ENCODE assay signal across 7 cellular contexts in genomic region chr1:233790662-233791371, GRCh38.
DNase-seq lines count a peak whose midpoint lies in the region; ATAC-seq and TF ChIP-seq lines count a peak whose summit lies in the region.

No MANE protein-coding gene starts in this region.

- H3K4me2 ChIP-seq in GM23248 (ENCODE audit: unreplicated experiment) = no peak overlapping the region

- 30 to 34% methylated on average over 8 of the region's 8 CpGs for WGBS in GM23248 (ENCODE audit: low coverage in 1 of 2, low lambda C conversion rate in 2 of 2, missing lambda C conversion rate in 2 of 2), 2 experiments

- no peaks in the 10 kb centered on the region for H3K79me2 ChIP-seq in GM23248 (ENCODE audit: insufficient read depth)

- 0 out of 2 replicates have a peak, but pooled peaks cover 3% of the 10 kb centered on the region for H3K27me3 ChIP-seq in GM23248 (replicated peaks; ENCODE audit: insufficient read depth)
- peaks cover 3% of the 10 kb centered on the region; the same call in 1 of the 2 replicates for H3K27me3 ChIP-seq in Panc1 (ENCODE audit: control insufficient read depth, insufficient read depth, low read length)
- H3K27me3 ChIP-seq in right atrium auricular region = no peaks in the 10 kb centered on the region

- intact Hi-C loops in Panc1 (cut with micrococcal nuclease; ENCODE audit: unreplicated experiment) = loop anchor here (2.0 to 10.0 kb wide), 3 partner anchors 114 to 396 kb away; partner anchors contain the start of gene SLC35F3

- H3K4me3 ChIP-seq in GM23248 (no peak overlapping the region), Panc1 (ENCODE audit: low read depth in 2 of 2, low read length in 2 of 2) (no peak overlapping the region), right atrium auricular region (no peak overlapping the region)

- H3K36me3 ChIP-seq in GM23248 (ENCODE audit: low read depth) (no peaks in the 10 kb centered on the region), Panc1 (ENCODE audit: control insufficient read depth, insufficient read depth, low read length) (no peaks in the 10 kb centered on the region), right atrium auricular region (no peaks in the 10 kb centered on the region)

- DNase-seq in GM10248 (ENCODE audit: extremely low spot score) = peak; percentile 61
- peak; percentile 79 for DNase-seq in GM23248
- peak; percentile 15 for DNase-seq in LHCN-M2 (ENCODE audit: low read depth)
- peak; percentile 71 for DNase-seq in Panc1 (ENCODE audit: low read depth, low spot score)
- peak in 34 of 58 donors; percentile 4 to 71 (median 28) for DNase-seq in anterior cingulate cortex (lab: John Stamatoyannopoulos, UW)
- DNase-seq in right atrium auricular region (ENCODE audit: low spot score) = no peak
- peak; percentile 73 for DNase-seq in renal cortical epithelial cell (ENCODE audit: low read depth)

- CTCF ChIA-PET in GM10248 (lab: Yijun Ruan, JAX) (interaction anchor here (0.7 to 7.2 kb wide), 17 partner anchors 9 to 426 kb away, joined by 3 to 65 read pairs (median 5); no protein-coding TSS in a partner anchor), Panc1 (lab: Charles Lee) (interaction anchor here (0.6 to 1.3 kb wide), 4 partner anchors 13 to 396 kb away, joined by 3 to 11 read pairs (median 6); no protein-coding TSS in a partner anchor)

- no TSS peak for BruUV-seq in Panc1 (replicated peaks; lab: Mats Ljungman, UMichigan)

- no peaks in the 10 kb centered on the region for H3K9me2 ChIP-seq in GM23248 (ENCODE audit: insufficient read depth)

- in situ Hi-C loops in GM23248 (cut with MboI) (loop anchor here (10.0 kb wide), 1 partner anchor 356 kb away; no protein-coding TSS in a partner anchor), Panc1 (cut with HindIII; ENCODE audit: low pct_unique_long_range_greater_than_20kb, low sequenced_read_pairs) (no loop called here)

- H3K27ac ChIP-seq in GM23248 = no peak overlapping the region
- H3K27ac ChIP-seq in Panc1 (ENCODE audit: low read length) = no peak overlapping the region
- H3K27ac ChIP-seq in right atrium auricular region = no peak overlapping the region

- POLR2A ChIA-PET in GM10248 (lab: Yijun Ruan, JAX) (no interaction called here), Panc1 (lab: Charles Lee) (no interaction called here)

- H4K20me1 ChIP-seq in GM23248 (ENCODE audit: insufficient read depth) = no peaks in the 10 kb centered on the region

- H3K4me1 ChIP-seq in GM23248 (ENCODE audit: insufficient read depth) (no peaks in the 10 kb centered on the region), Panc1 (ENCODE audit: control insufficient read depth, insufficient read depth, low read length) (no peaks in the 10 kb centered on the region), right atrium auricular region (no peaks in the 10 kb centered on the region)

- peak; percentile 97 for ATAC-seq in Panc1

- no peaks in the 10 kb centered on the region for H3K9me3 ChIP-seq in GM23248 (ENCODE audit: low read depth)
- H3K9me3 ChIP-seq in Panc1 (ENCODE audit: control insufficient read depth, insufficient read depth, low read depth, low read length) = no peaks in the 10 kb centered on the region
- H3K9me3 ChIP-seq in right atrium auricular region = peaks cover 0 to 9% of the 10 kb centered on the region in 2 donors

- peak; percentile 86 for TF ChIP-seq CTCF in GM10248 (IDR thresholded peaks at IDR 0.05; ENCODE audit: control extremely low read depth, extremely low read depth, low read depth, missing control alignments)
- TF ChIP-seq CTCF in Panc1 (IDR thresholded peaks at IDR 0.05) = peak; percentile 91
- peak; percentile 78 to 87 for TF ChIP-seq CTCF in right atrium auricular region (IDR thresholded peaks at IDR 0.05)

- no peak overlapping the region for H2AFZ ChIP-seq in GM23248

- H3F3A ChIP-seq in GM23248 (ENCODE audit: insufficient read depth) = no peaks in the 10 kb centered on the region

- H3K9ac ChIP-seq in GM23248 = no peak overlapping the region
